ENCODE assay signal across 13 cellular contexts in the genomic region with DNA sequence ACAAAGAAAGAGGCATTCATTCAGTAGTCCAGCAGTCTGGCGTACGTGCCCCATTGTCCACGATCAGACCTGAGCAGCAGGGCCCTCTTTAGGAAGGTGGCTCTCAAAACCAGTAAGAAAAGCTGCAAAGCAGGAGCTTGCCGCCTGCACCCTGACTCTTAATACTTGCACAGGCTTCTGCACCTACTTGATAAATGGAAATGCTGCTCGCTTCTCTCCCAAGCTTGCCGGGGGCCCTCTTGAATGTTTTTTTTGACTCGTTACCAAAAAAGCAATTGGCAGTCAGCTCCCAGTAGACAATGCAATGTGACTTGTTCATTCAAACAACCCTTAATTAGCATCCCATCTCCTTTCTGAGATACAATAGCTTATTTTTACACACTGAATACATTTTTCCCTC. TPM values are rescaled to one million over a fixed set of nuclear protein-coding genes. Genes with fewer than 3 reads are reported as not detected.
DNase-seq lines count a peak whose midpoint lies in the region; ATAC-seq and TF ChIP-seq lines count a peak whose summit lies in the region.
"Had no signal": no experiment of that assay in that cellular context is flagged by ENCODE, and none has a peak within 500 bp of the region (broad histone marks: within the 10 kb centered on the region; RNA-seq: fewer than 3 reads in every experiment).

No MANE protein-coding gene starts in this region.

- H3K27ac Mint-ChIP-seq in MCF 10A (ENCODE audit: low read depth, unreplicated experiment) = no peak overlapping the region

- H3K4me3 ChIP-seq in breast epithelium (no peak overlapping the region), gastrocnemius medialis (no peak overlapping the region), vagina (no peak overlapping the region)
- H3K4me3 ChIP-seq: coronary artery, lung had no signal

- no TSS peak for BruUV-seq in MCF 10A (replicated peaks; lab: Mats Ljungman, UMichigan)

- peaks cover 14% of the 10 kb centered on the region for H3K4me1 Mint-ChIP-seq in MCF 10A (ENCODE audit: insufficient read depth, unreplicated experiment)

- TF ChIP-seq POLR2A in breast epithelium (IDR thresholded peaks at IDR 0.05) (no peak), gastrocnemius medialis (IDR thresholded peaks at IDR 0.05) (no peak), vagina (IDR thresholded peaks at IDR 0.05) (no peak)

- intact Hi-C loops in MCF 10A (cut with micrococcal nuclease) = no loop called here
- intact Hi-C loops in breast epithelium (cut with DNase I; ENCODE audit: low total_unique reads) = no loop called here
- intact Hi-C loops in head of caudate nucleus (cut with DNase I) = no loop called here
- intact Hi-C loops in gastrocnemius medialis (cut with DNase I; ENCODE audit: low total_unique reads) = no loop called here
- intact Hi-C loops in vagina (cut with DNase I) = no loop called here

- no peak overlapping the region for H3K4me3 Mint-ChIP-seq in MCF 10A (ENCODE audit: unreplicated experiment)

- DNase-seq in MCF 10A (ENCODE audit: unreplicated experiment) = peak; percentile 13
- DNase-seq in breast epithelium (ENCODE audit: low spot score in 2 of 2) = no peak
- DNase-seq in RPMI7951 (ENCODE audit: low read depth) = peak; percentile 76
- DNase-seq in head of caudate nucleus = peak in 40 of 42 donors; percentile 5 to 70 (median 36)
- no peak for DNase-seq in gastrocnemius medialis
- DNase-seq in NK-92 (lab: John Stamatoyannopoulos, UW; ENCODE audit: unreplicated experiment) = no peak
- no peak for DNase-seq in vagina (ENCODE audit: extremely low spot score in 2 of 2)
- DNase-seq: activated gamma-delta T cell, DMS53, NCI-H774 had no signal

- H3K36me3 ChIP-seq in breast epithelium = no peaks in the 10 kb centered on the region
- H3K36me3 ChIP-seq in gastrocnemius medialis = no peaks in the 10 kb centered on the region
- no peaks in the 10 kb centered on the region for H3K36me3 ChIP-seq in vagina

- CTCF ChIA-PET in MCF 10A (lab: Yijun Ruan, JAX) = no interaction called here

- H3K4me1 ChIP-seq in breast epithelium = no peaks in the 10 kb centered on the region
- no peaks in the 10 kb centered on the region for H3K4me1 ChIP-seq in gastrocnemius medialis
- no peaks in the 10 kb centered on the region for H3K4me1 ChIP-seq in vagina

- H3K9me3 Mint-ChIP-seq in MCF 10A (ENCODE audit: unreplicated experiment) = no peaks in the 10 kb centered on the region

- H3K9me3 ChIP-seq in breast epithelium = no peaks in the 10 kb centered on the region
- no peaks in the 10 kb centered on the region for H3K9me3 ChIP-seq in gastrocnemius medialis
- no peaks in the 10 kb centered on the region for H3K9me3 ChIP-seq in vagina

- in situ Hi-C loops in gastrocnemius medialis (cut with MboI; ENCODE audit: low sequenced_read_pairs in 4 of 4) = no loop called here

- no peaks in the 10 kb centered on the region for H3K27me3 ChIP-seq in breast epithelium
- no peaks in the 10 kb centered on the region for H3K27me3 ChIP-seq in gastrocnemius medialis
- no peaks in the 10 kb centered on the region for H3K27me3 ChIP-seq in vagina

- POLR2A ChIA-PET in MCF 10A (lab: Yijun Ruan, JAX) = interaction anchor here (0.6 kb wide), 1 partner anchor 303 kb away, joined by 4 read pairs; no protein-coding TSS in a partner anchor

- ATAC-seq in gastrocnemius medialis = peak in 1 of 2 donors; percentile 44
- ATAC-seq in GM18519 (IDR thresholded peaks at IDR 0.05; ENCODE audit: low FRiP score, unreplicated experiment) = no peak

- H3K27me3 Mint-ChIP-seq in MCF 10A (ENCODE audit: insufficient read depth, unreplicated experiment) = no peaks in the 10 kb centered on the region

- H3K27ac ChIP-seq in breast epithelium = no peak overlapping the region
- peak overlapping the region in 3 of 4 donors; percentile 0 to 37 (median 35) for H3K27ac ChIP-seq in gastrocnemius medialis
- H3K27ac ChIP-seq in vagina = no peak overlapping the region
- H3K27ac ChIP-seq: coronary artery had no signal

- H3K36me3 Mint-ChIP-seq in MCF 10A (ENCODE audit: insufficient read depth, unreplicated experiment) = no peaks in the 10 kb centered on the region

- TF ChIP-seq CTCF in MCF 10A (IDR thresholded peaks at IDR 0.05; ENCODE audit: unreplicated experiment) (no peak), breast epithelium (IDR thresholded peaks at IDR 0.05) (no peak), gastrocnemius medialis (IDR thresholded peaks at IDR 0.05 in 4 of 5, conservative IDR thresholded peaks at IDR 0.05 in 1 of 5) (no peak), vagina (IDR thresholded peaks at IDR 0.05) (no peak)

RNA-seq across cellular contexts. Expression of a gene that starts 27.2 kb away (rescaled TPM):
- total RNA-seq in MCF 10A (2022) (0.69 and 0.82 TPM in 2 replicates), breast epithelium (10 to 100 TPM; 18.4 to 36.1 (median 33.6) TPM), gastrocnemius medialis (10 to 100 TPM; 11.7 to 22.7 (median 15.9) TPM), vagina (21.9 TPM)
- 3.8 and 4.5 TPM in 2 replicates for total RNA-seq in RPMI7951 (2014; rRNA removed; shearing (Covaris generic))

Comparison
In these comparisons a context has a peak if more than half of its experiments do, and no peak if none do; other contexts are left out.
1. DNase-seq: peak in MCF 10A (single experiment), RPMI7951 (single experiment) and head of caudate nucleus (40 of 42); none in breast epithelium (0 of 2), gastrocnemius medialis (0 of 2), NK-92 (single experiment) and vagina (0 of 2).
2. H3K27ac ChIP-seq: peak in gastrocnemius medialis (3 of 4); none in breast epithelium (0 of 2) and vagina (single experiment).